In the genomic region with DNA sequence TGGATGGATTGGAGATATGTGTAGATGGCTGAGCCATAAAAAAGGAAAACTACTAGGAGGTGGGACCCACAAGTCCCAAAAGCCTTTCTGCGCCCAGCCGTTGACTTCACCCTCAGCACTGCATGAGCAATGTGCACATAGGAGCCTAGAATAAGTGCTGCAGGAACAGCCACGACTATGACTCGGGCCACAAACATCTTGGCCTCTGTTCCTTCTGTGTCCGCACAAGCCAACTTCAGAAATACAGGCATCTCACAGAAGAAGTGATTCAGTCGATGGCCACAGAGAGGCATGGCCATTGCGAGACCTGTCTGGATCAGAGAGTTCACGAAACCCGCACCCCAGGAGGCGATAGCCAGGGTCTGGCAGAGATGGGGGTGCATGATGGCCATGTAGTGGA, we compare ENCODE assay signal across 18 cellular contexts. TPM values are rescaled to one million over a fixed set of nuclear protein-coding genes. Genes with fewer than 3 reads are reported as not detected.
DNase-seq lines count a peak whose midpoint lies in the region; ATAC-seq, FAIRE-seq and TF ChIP-seq lines count a peak whose summit lies in the region.
"Had no signal": no experiment of that assay in that cellular context is flagged by ENCODE, and none has a peak within 500 bp of the region (broad histone marks: within the 10 kb centered on the region; RNA-seq: fewer than 3 reads in every experiment).

No MANE protein-coding gene starts in this region.

- CTCF ChIA-PET in GM10248 (lab: Yijun Ruan, JAX): no interaction called here

- FAIRE-seq in bronchial epithelial cell (lab: Jason Lieb, UNC): no peak

- no peaks in the 10 kb centered on the region for H3K27me3 ChIP-seq in bronchial epithelial cell (ENCODE audit: control insufficient read depth, insufficient read depth, low read length)
- H3K27me3 ChIP-seq: BLaER1 treated with 17β-estradiol and CSF1 and Interleukin-3, amounts not matched to agents 10 nM and 100 nM had no signal

- H3K36me3 ChIP-seq in bronchial epithelial cell (ENCODE audit: control insufficient read depth, insufficient read depth, low read length): no peaks in the 10 kb centered on the region
- H3K36me3 ChIP-seq: BLaER1 treated with 17β-estradiol and CSF1 and Interleukin-3, amounts not matched to agents 10 nM and 100 nM; HAP-1; SJSA1 had no signal

- no peak for ATAC-seq in HG03135 (IDR thresholded peaks at IDR 0.05; ENCODE audit: unreplicated experiment)

- TF ChIP-seq CTCF in bronchial epithelial cell (IDR thresholded peaks at IDR 0.05; ENCODE audit: insufficient read depth, low read length, severe bottlenecking) (no peak), GM10248 (IDR thresholded peaks at IDR 0.05; ENCODE audit: control extremely low read depth, extremely low read depth, low read depth, missing control alignments) (no peak)

- no peak overlapping the region for H3K4me3 ChIP-seq in bronchial epithelial cell (ENCODE audit: low read depth, low read length)
- H3K4me3 ChIP-seq: BLaER1 treated with 17β-estradiol and CSF1 and Interleukin-3, amounts not matched to agents 10 nM and 100 nM; HAP-1; SJSA1 had no signal

- DNase-seq in 8988T: peak; percentile 21
- DNase-seq in LHCN-M2 (ENCODE audit: low read depth): peak; percentile 25
- DNase-seq in bronchial epithelial cell (ENCODE audit: low read depth): peak; percentile 45
- peak; percentile 68 for DNase-seq in islet precursor cell
- DNase-seq in GM10248 (ENCODE audit: extremely low spot score): no peak
- no peak for DNase-seq in C1 segment of cervical spinal cord (lab: John Stamatoyannopoulos, UW)
- DNase-seq in kidney glomerular epithelial cell (lab: John Stamatoyannopoulos, UW): no peak
- DNase-seq: DMS 273 treated with DMSO at 0.1 percent for 48 hours, NCI-H1417, NCI-H1930, NCI-H69, RPMI8226 had no signal

- POLR2A ChIA-PET in GM10248 (lab: Yijun Ruan, JAX): no interaction called here

RNA-seq across cellular contexts. Expression of a gene that starts 0.6 kb away (rescaled TPM):
- total RNA-seq in LHCN-M2 (2014; rRNA removed) (not detected in 2 replicates), bronchial epithelial cell (not detected in 2 replicates)
- polyA plus RNA-seq in LHCN-M2 (2012): not detected
- total RNA-seq: A172, OCI-LY7, SJSA1 had no signal

Comparison
In these comparisons a context has a peak if more than half of its experiments do, and no peak if none do; other contexts are left out.
1. DNase-seq: peak in 8988T (single experiment), LHCN-M2 (single experiment), bronchial epithelial cell (single experiment) and islet precursor cell (single experiment); none in GM10248 (single experiment), C1 segment of cervical spinal cord (0 of 14) and kidney glomerular epithelial cell (single experiment).